1 cellular context compared by ENCODE assay signal in the genomic region with DNA sequence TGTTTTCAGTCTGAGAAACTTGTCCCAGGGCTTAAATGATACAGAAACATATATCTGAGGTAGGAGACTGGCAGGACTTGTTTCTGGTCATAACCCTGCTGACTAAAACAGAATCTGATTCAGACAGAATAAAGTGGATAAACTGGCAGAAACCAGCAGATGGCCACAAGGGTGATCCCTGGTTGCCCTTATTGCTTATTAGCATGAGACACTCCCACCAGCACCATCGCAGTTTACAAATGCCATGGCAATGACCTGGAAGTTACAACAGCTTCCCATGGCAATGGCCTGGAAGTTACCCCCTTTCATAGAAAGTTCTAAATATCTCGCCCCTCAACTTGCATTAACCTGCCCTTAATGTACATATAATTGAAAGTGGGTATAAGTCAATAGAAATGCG.
TF ChIP-seq lines count a peak whose summit lies in the region.

No MANE protein-coding gene starts in this region.

TF ChIP-seq in GM23338, 12 proteins besides CTCF, POLR2A, EP300 and RAD21 (continued from another document):
- TF ChIP-seq ZNF462 (CRISPR knock-in tag; IDR thresholded peaks at IDR 0.05) (no peak), STAT1 (IDR thresholded peaks at IDR 0.05; ENCODE audit: unreplicated experiment) (no peak), CREB1 (CRISPR knock-in tag; IDR thresholded peaks at IDR 0.05; ENCODE audit: low read depth) (no peak), POLR2AphosphoS5 (IDR thresholded peaks at IDR 0.05; ENCODE audit: low read depth) (no peak), EZH2 (IDR thresholded peaks at IDR 0.05; ENCODE audit: low read depth, unreplicated experiment) (no peak), ZNF114 (CRISPR knock-in tag; IDR thresholded peaks at IDR 0.05) (no peak), ZNF331 (CRISPR knock-in tag; IDR thresholded peaks at IDR 0.05; ENCODE audit: low read depth) (no peak), NANOG (IDR thresholded peaks at IDR 0.05; ENCODE audit: borderline replicate concordance) (no peak), EZH2phosphoT487 (IDR thresholded peaks at IDR 0.05; ENCODE audit: unreplicated experiment) (no peak)
- TF ChIP-seq, protein P1, sequence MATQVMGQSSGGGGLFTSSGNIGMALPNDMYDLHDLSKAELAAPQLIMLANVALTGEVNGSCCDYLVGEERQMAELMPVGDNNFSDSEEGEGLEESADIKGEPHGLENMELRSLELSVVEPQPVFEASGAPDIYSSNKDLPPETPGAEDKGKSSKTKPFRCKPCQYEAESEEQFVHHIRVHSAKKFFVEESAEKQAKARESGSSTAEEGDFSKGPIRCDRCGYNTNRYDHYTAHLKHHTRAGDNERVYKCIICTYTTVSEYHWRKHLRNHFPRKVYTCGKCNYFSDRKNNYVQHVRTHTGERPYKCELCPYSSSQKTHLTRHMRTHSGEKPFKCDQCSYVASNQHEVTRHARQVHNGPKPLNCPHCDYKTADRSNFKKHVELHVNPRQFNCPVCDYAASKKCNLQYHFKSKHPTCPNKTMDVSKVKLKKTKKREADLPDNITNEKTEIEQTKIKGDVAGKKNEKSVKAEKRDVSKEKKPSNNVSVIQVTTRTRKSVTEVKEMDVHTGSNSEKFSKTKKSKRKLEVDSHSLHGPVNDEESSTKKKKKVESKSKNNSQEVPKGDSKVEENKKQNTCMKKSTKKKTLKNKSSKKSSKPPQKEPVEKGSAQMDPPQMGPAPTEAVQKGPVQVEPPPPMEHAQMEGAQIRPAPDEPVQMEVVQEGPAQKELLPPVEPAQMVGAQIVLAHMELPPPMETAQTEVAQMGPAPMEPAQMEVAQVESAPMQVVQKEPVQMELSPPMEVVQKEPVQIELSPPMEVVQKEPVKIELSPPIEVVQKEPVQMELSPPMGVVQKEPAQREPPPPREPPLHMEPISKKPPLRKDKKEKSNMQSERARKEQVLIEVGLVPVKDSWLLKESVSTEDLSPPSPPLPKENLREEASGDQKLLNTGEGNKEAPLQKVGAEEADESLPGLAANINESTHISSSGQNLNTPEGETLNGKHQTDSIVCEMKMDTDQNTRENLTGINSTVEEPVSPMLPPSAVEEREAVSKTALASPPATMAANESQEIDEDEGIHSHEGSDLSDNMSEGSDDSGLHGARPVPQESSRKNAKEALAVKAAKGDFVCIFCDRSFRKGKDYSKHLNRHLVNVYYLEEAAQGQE (IDR thresholded peaks at IDR 0.05; ENCODE audit: unreplicated experiment): no peak
- TF ChIP-seq, protein P2, sequence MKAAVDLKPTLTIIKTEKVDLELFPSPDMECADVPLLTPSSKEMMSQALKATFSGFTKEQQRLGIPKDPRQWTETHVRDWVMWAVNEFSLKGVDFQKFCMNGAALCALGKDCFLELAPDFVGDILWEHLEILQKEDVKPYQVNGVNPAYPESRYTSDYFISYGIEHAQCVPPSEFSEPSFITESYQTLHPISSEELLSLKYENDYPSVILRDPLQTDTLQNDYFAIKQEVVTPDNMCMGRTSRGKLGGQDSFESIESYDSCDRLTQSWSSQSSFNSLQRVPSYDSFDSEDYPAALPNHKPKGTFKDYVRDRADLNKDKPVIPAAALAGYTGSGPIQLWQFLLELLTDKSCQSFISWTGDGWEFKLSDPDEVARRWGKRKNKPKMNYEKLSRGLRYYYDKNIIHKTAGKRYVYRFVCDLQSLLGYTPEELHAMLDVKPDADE (IDR thresholded peaks at IDR 0.05): no peak
